ENCODE assay signal across 2 cellular contexts in genomic region chr10:46367666-46368240, GRCh38. TPM values are rescaled to one million over a fixed set of nuclear protein-coding genes. Genes with fewer than 3 reads are reported as not detected.
"Had no signal": no experiment of that assay in that cellular context is flagged by ENCODE, and none has a peak within 500 bp of the region (broad histone marks: within the 10 kb centered on the region; RNA-seq: fewer than 3 reads in every experiment).

No MANE protein-coding gene starts in this region.

RNA-seq across cellular contexts. Expression of gene ANXA8L1, which starts 7.8 kb away (rescaled TPM):
- total RNA-seq: LHCN-M2, PC-3 had no signal
